In genomic region chr2:189709761-189710160, GRCh38 we compare ENCODE assay signal across 25 cellular contexts.
"Had no signal": no experiment of that assay in that cellular context is flagged by ENCODE, and none has a peak within 500 bp of the region (broad histone marks: within the 10 kb centered on the region; RNA-seq: fewer than 3 reads in every experiment).

No MANE protein-coding gene starts in this region.

- H2AFZ ChIP-seq: parathyroid adenoma had no signal

- H3K27me3 ChIP-seq: breast epithelium, tibial nerve had no signal

- H3K4me1 Mint-ChIP-seq: activated B cell treated with CpG ODN at 0.5 μM for 24 hours; mesothelial cell of epicardium; naive thymus-derived CD4-positive, alpha-beta T cell; T-helper 17 cell had no signal

- H3K4me3 ChIP-seq: breast epithelium, left ventricle myocardium inferior, lung, tibial nerve had no signal

- H3K79me2 ChIP-seq: parathyroid adenoma had no signal

- H3K27me3 Mint-ChIP-seq: activated B cell treated with CpG ODN at 0.5 μM for 24 hours; activated CD8-positive, alpha-beta T cell treated with anti-CD3 and anti-CD28 coated beads for 36 hours; naive thymus-derived CD4-positive, alpha-beta T cell; T-helper 17 cell had no signal

- H3K4me1 ChIP-seq: breast epithelium, left ventricle myocardium inferior, parathyroid adenoma, tibial nerve had no signal

- H3K36me3 Mint-ChIP-seq: activated naive CD4-positive, alpha-beta T cell treated with anti-CD3 and anti-CD28 coated beads, Interleukin-2, amount 50 U/mL, for 72 hours had no signal

- H3K27ac ChIP-seq: breast epithelium, left ventricle myocardium inferior, parathyroid adenoma, tibial nerve had no signal

- H3K9me3 Mint-ChIP-seq: activated CD8-positive, alpha-beta T cell treated with anti-CD3 and anti-CD28 coated beads for 36 hours had no signal

- H3K4me3 Mint-ChIP-seq: activated B cell treated with CpG ODN at 0.5 μM for 24 hours; activated CD8-positive, alpha-beta T cell treated with anti-CD3 and anti-CD28 coated beads for 36 hours; activated T-cell treated with anti-CD3 and anti-CD28 coated beads, Interleukin-2, amount 50 U/mL, for 72 hours; mesothelial cell of epicardium; naive thymus-derived CD4-positive, alpha-beta T cell; neural crest cell; T-helper 17 cell had no signal

- H3K27ac Mint-ChIP-seq: activated B cell treated with CpG ODN at 0.5 μM for 24 hours; activated CD8-positive, alpha-beta T cell treated with anti-CD3 and anti-CD28 coated beads for 36 hours; activated naive CD4-positive, alpha-beta T cell treated with anti-CD3 and anti-CD28 coated beads, Interleukin-2, amount 50 U/mL, for 72 hours; activated T-cell treated with anti-CD3 and anti-CD28 coated beads, Interleukin-2, amount 50 U/mL, for 72 hours; mesothelial cell of epicardium; naive thymus-derived CD4-positive, alpha-beta T cell; T-helper 17 cell had no signal

- H3K9me3 ChIP-seq: breast epithelium, left ventricle myocardium inferior, tibial nerve had no signal

- H3K36me3 ChIP-seq: breast epithelium had no signal

- H3K9ac ChIP-seq: parathyroid adenoma had no signal

- DNase-seq: activated B cell treated with CpG ODN at 0.5 μM for 24 hours; activated CD4-positive, alpha-beta T cell treated with anti-CD3 and anti-CD28 coated beads, Interleukin-2, amount 50 U/mL, for 1 hour; activated CD8-positive, alpha-beta T cell treated with anti-CD3 and anti-CD28 coated beads for 36 hours; activated naive CD4-positive, alpha-beta T cell; activated T-cell treated with anti-CD3 and anti-CD28 coated beads, Interleukin-2, amount 50 U/mL, for 72 hours; central memory CD4-positive, alpha-beta T cell; dermis blood vessel endothelial cell; effector CD4-positive, alpha-beta T cell; hippocampal formation; left ventricle myocardium inferior; naive thymus-derived CD4-positive, alpha-beta T cell; occipital lobe; right cardiac atrium; stimulated activated CD4-positive, alpha-beta T cell treated with anti-CD3 and anti-CD28 coated beads, Interleukin-15, amount 100 ng/mL, for 24 hours; stimulated activated CD4-positive, alpha-beta T cell treated with anti-CD3 and anti-CD28 coated beads, Interleukin-2, amount 100 ng/mL, for 24 hours; stimulated activated naive CD4-positive, alpha-beta T cell; T-helper 17 cell; T1000 had no signal
